In genomic region chrX:107000013-107000515, GRCh38 we compare ENCODE assay signal across 8 cellular contexts. TPM values are rescaled to one million over a fixed set of nuclear protein-coding genes. Genes with fewer than 3 reads are reported as not detected.
DNase-seq lines count a peak whose midpoint lies in the region; ATAC-seq and TF ChIP-seq lines count a peak whose summit lies in the region.

Gene MORC4 (minus strand): TSS chrX:107000212. CDS start chrX:106999969, 243 bp downstream.

- CTCF ChIA-PET in Calu3 (lab: Charles Lee), result interaction anchor here (0.6 to 1.8 kb wide), 2 partner anchors 272 to 353 kb away, joined by 5 to 7 read pairs; no protein-coding TSS in a partner anchor

- H3K36me3 Mint-ChIP-seq in Calu3 (ENCODE audit: insufficient read depth, unreplicated experiment) (peaks cover 13% of the 10 kb centered on the region), glutamatergic neuron (ENCODE audit: unreplicated experiment) (no peaks in the 10 kb centered on the region)
- peaks cover 2% of the 10 kb centered on the region for H3K36me3 Mint-ChIP-seq in activated naive CD8-positive, alpha-beta T cell treated with anti-CD3 and anti-CD28 coated beads for 36 hours

- peak within 1 kb of the TSS; percentile 77 for H3K4me3 Mint-ChIP-seq in Calu3 (ENCODE audit: low read depth, unreplicated experiment)
- H3K4me3 Mint-ChIP-seq in activated naive CD8-positive, alpha-beta T cell treated with anti-CD3 and anti-CD28 coated beads for 36 hours, result peak within 1 kb of the TSS; percentile 76
- peak within 1 kb of the TSS; percentile 85 for H3K4me3 Mint-ChIP-seq in glutamatergic neuron (ENCODE audit: unreplicated experiment)

- no TSS peak for BruUV-seq in Calu3 (replicated peaks; lab: Mats Ljungman, UMichigan)

- H3K4me1 Mint-ChIP-seq in Calu3 (ENCODE audit: low read depth, unreplicated experiment) (peaks cover 26% of the 10 kb centered on the region), glutamatergic neuron (ENCODE audit: low read depth, unreplicated experiment) (no peaks in the 10 kb centered on the region)
- peaks cover 6% of the 10 kb centered on the region for H3K4me1 Mint-ChIP-seq in activated naive CD8-positive, alpha-beta T cell treated with anti-CD3 and anti-CD28 coated beads for 36 hours

- H3K27ac Mint-ChIP-seq in Calu3 (ENCODE audit: unreplicated experiment), result no peak within 1 kb of the TSS
- H3K27ac Mint-ChIP-seq in activated naive CD8-positive, alpha-beta T cell treated with anti-CD3 and anti-CD28 coated beads for 36 hours, result no peak within 1 kb of the TSS
- H3K27ac Mint-ChIP-seq in glutamatergic neuron (ENCODE audit: unreplicated experiment), result no peak within 1 kb of the TSS

- H3K9me3 Mint-ChIP-seq in Calu3 (ENCODE audit: low read depth, unreplicated experiment) (no peaks in the 10 kb centered on the region), glutamatergic neuron (ENCODE audit: unreplicated experiment) (peaks cover 2% of the 10 kb centered on the region)
- no peaks in the 10 kb centered on the region for H3K9me3 Mint-ChIP-seq in activated naive CD8-positive, alpha-beta T cell treated with anti-CD3 and anti-CD28 coated beads for 36 hours

- TF ChIP-seq CTCF in Calu3 (IDR thresholded peaks at IDR 0.05; ENCODE audit: unreplicated experiment) (no peak), glutamatergic neuron (IDR thresholded peaks at IDR 0.05; ENCODE audit: partially characterized antibody, unreplicated experiment) (no peak), omental fat pad (IDR thresholded peaks at IDR 0.05) (no peak), testis (IDR thresholded peaks at IDR 0.05) (no peak)

- peak within 1 kb of the TSS; percentile 57 to 67 for H3K4me3 ChIP-seq in testis

- ATAC-seq in GM21717 (IDR thresholded peaks at IDR 0.05; ENCODE audit: unreplicated experiment), result peak; percentile 67
- peak; percentile 94 for ATAC-seq in omental fat pad (ENCODE audit: low FRiP score)

- H3K27ac ChIP-seq in testis, result peak within 1 kb of the TSS; percentile 79 to 86

- no peaks in the 10 kb centered on the region for H3K9me3 ChIP-seq in testis

- H3K36me3 ChIP-seq in testis (ENCODE audit: low read depth, missing control alignments), result no peaks in the 10 kb centered on the region

- H3K27me3 Mint-ChIP-seq in Calu3 (ENCODE audit: unreplicated experiment) (no peaks in the 10 kb centered on the region), glutamatergic neuron (ENCODE audit: unreplicated experiment) (peaks cover under 1% of the 10 kb centered on the region)
- H3K27me3 Mint-ChIP-seq in activated naive CD8-positive, alpha-beta T cell treated with anti-CD3 and anti-CD28 coated beads for 36 hours, result no peaks in the 10 kb centered on the region

- no peaks in the 10 kb centered on the region for H3K27me3 ChIP-seq in testis

- intact Hi-C loops in Calu3 (cut with micrococcal nuclease; ENCODE audit: unreplicated experiment) (no loop called here), testis (cut with DNase I; ENCODE audit: low total_unique reads) (no loop called here)

- DNase-seq in Calu3 (peak; percentile 89), LHCN-M2 (ENCODE audit: low read depth) (peak; percentile 80), SK-N-DZ (ENCODE audit: low spot score) (peak; percentile 69), glutamatergic neuron (peak; percentile 75), omental fat pad (ENCODE audit: low spot score) (peak; percentile 41), testis (peak; percentile 89)
- peak; percentile 70 for DNase-seq in activated naive CD8-positive, alpha-beta T cell treated with anti-CD3 and anti-CD28 coated beads for 36 hours

- H3K4me1 ChIP-seq in testis, result no peaks in the 10 kb centered on the region

- TF ChIP-seq POLR2A in testis (IDR thresholded peaks at IDR 0.05), result no peak

- WGBS in testis, 2 donors, result 0% methylated on average over 14 of the region's 42 CpGs; no CpG with 5 or more reads in 1 of the 2 donors

RNA-seq across cellular contexts. Expression of gene MORC4, which starts in this region (rescaled TPM):
- total RNA-seq in Calu3 (2022) (31.1 and 31.6 TPM in 2 replicates), LHCN-M2 (2014; rRNA removed) (25.5 and 31.6 TPM in 2 replicates), glutamatergic neuron (ENCODE audit: unreplicated experiment) (2.0 TPM), omental fat pad (10 to 100 TPM; 19.1 to 22.3 (median 20.4) TPM), testis (10 to 100 TPM; 46.0 to 51.9 TPM)
- polyA plus RNA-seq in LHCN-M2 (2012), result 14.0 TPM
- 4.5 and 5.8 TPM in 2 replicates for polyA plus RNA-seq in SK-N-DZ (2014; cell fraction: cytosol; rRNA removed)
- 4.5 and 9.0 TPM in 2 replicates for polyA plus RNA-seq in SK-N-DZ (2014; cell fraction: nucleus; rRNA removed)
- 1 to 10 TPM; 8.8 to 9.4 TPM for total RNA-seq in activated naive CD8-positive, alpha-beta T cell treated with anti-CD3 and anti-CD28 coated beads for 36 hours
- 29.4 TPM for polyA plus RNA-seq in testis (ENCODE audit: insufficient read depth, low read depth, low replicate concordance)

Comparison
In these comparisons a context has a peak if more than half of its experiments do, and no peak if none do; other contexts are left out.
1. Peak in every context shown above with its lines: DNase-seq, ATAC-seq, H3K4me3 ChIP-seq and H3K27ac ChIP-seq.